21 cellular contexts compared by ENCODE assay signal in the genomic region with DNA sequence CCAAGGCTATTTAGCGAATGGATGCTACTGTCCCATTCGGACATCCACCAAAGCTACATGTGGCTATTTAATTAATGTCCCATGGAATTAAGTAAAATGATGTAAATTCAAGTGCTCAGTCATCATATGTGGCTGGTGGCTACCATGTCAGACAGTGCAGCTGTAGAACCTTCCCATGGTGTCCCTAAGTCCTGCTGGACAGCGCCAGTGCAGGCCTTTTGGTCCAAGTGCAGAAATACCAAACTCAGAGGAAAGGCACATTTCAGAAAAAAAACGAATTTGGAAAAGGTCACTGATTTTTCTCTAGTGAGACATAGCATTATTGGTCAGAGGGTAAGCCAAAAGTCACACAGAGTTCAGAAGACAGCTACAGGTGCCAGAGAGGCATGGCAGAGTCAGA. TPM values are rescaled to one million over a fixed set of nuclear protein-coding genes. Genes with fewer than 3 reads are reported as not detected.
DNase-seq lines count a peak whose midpoint lies in the region; ATAC-seq and TF ChIP-seq lines count a peak whose summit lies in the region.
"Had no signal": no experiment of that assay in that cellular context is flagged by ENCODE, and none has a peak within 500 bp of the region (broad histone marks: within the 10 kb centered on the region; RNA-seq: fewer than 3 reads in every experiment).

No MANE protein-coding gene starts in this region.

- H3F3A ChIP-seq in GM23338 (replicated peaks; ENCODE audit: low read depth) = no peaks in the 10 kb centered on the region

- WGBS in body of pancreas, 2 donors = 67 to 69% methylated on average over 4 of the region's 4 CpGs

- H3K79me2 ChIP-seq in GM23338 (replicated peaks; ENCODE audit: insufficient read depth) = no peaks in the 10 kb centered on the region

- H3K4me1 ChIP-seq in GM23338 (ENCODE audit: insufficient read depth) = no peaks in the 10 kb centered on the region
- H3K4me1 ChIP-seq in body of pancreas = peaks cover 90% of the 10 kb centered on the region
- H3K4me1 ChIP-seq: HAP-1 had no signal

- no peak overlapping the region for H3K4me2 ChIP-seq in GM23338

- no peak for TF ChIP-seq CTCF in GM23338 (conservative IDR thresholded peaks at IDR 0.05; ENCODE audit: low read depth in 2 of 2)
- no peak for TF ChIP-seq CTCF in body of pancreas (IDR thresholded peaks at IDR 0.05)
- no peak for TF ChIP-seq CTCF in GM13977 (IDR thresholded peaks at IDR 0.05; ENCODE audit: extremely low read depth, insufficient read depth, missing control alignments)

- no peak overlapping the region for H3K4me3 Mint-ChIP-seq in GM23338
- H3K4me3 Mint-ChIP-seq in activated T-cell treated with anti-CD3 and anti-CD28 coated beads, Interleukin-2, amount 50 U/mL, for 72 hours = no peak overlapping the region
- H3K4me3 Mint-ChIP-seq: CD4-positive, alpha-beta memory T cell had no signal

- no peaks in the 10 kb centered on the region for H3K9me3 Mint-ChIP-seq in GM23338
- H3K9me3 Mint-ChIP-seq in activated T-cell treated with anti-CD3 and anti-CD28 coated beads, Interleukin-2, amount 50 U/mL, for 72 hours = no peaks in the 10 kb centered on the region
- no peaks in the 10 kb centered on the region for H3K9me3 Mint-ChIP-seq in activated naive CD4-positive, alpha-beta T cell treated with anti-CD3 and anti-CD28 coated beads, Interleukin-2, amount 50 U/mL, for 72 hours
- H3K9me3 Mint-ChIP-seq: CD4-positive, alpha-beta memory T cell had no signal

- H3K4me3 ChIP-seq in GM23338 (no peak overlapping the region), body of pancreas (no peak overlapping the region)
- H3K4me3 ChIP-seq: HAP-1 had no signal

- H3K4me1 Mint-ChIP-seq in GM23338 = peaks cover 10% of the 10 kb centered on the region
- no peaks in the 10 kb centered on the region for H3K4me1 Mint-ChIP-seq in activated T-cell treated with anti-CD3 and anti-CD28 coated beads, Interleukin-2, amount 50 U/mL, for 72 hours (ENCODE audit: low read depth)
- H3K4me1 Mint-ChIP-seq: CD4-positive, alpha-beta memory T cell had no signal

- H3K36me3 Mint-ChIP-seq in GM23338 (ENCODE audit: low read depth) = no peaks in the 10 kb centered on the region; the same call in 2 of the 3 replicates
- H3K36me3 Mint-ChIP-seq in activated T-cell treated with anti-CD3 and anti-CD28 coated beads, Interleukin-2, amount 50 U/mL, for 72 hours (ENCODE audit: insufficient read depth in 2 of 2) = no peaks in the 10 kb centered on the region
- no peaks in the 10 kb centered on the region for H3K36me3 Mint-ChIP-seq in activated naive CD4-positive, alpha-beta T cell treated with anti-CD3 and anti-CD28 coated beads, Interleukin-2, amount 50 U/mL, for 72 hours
- H3K36me3 Mint-ChIP-seq: CD4-positive, alpha-beta memory T cell had no signal

- H3K36me3 ChIP-seq in GM23338 (ENCODE audit: insufficient read depth) = no peaks in the 10 kb centered on the region
- peaks cover 7 to 31% of the 10 kb centered on the region in 2 donors for H3K36me3 ChIP-seq in body of pancreas (replicated peaks in 1 of 2; ENCODE audit: insufficient read depth in 1 of 2, low read depth in 2 of 2)
- H3K36me3 ChIP-seq: HAP-1 had no signal

- TF ChIP-seq POLR2A in body of pancreas (IDR thresholded peaks at IDR 0.05) = no peak

- intact Hi-C loops in body of pancreas (cut with DNase I) (no loop called here), posterior vena cava (cut with DNase I) (no loop called here)

- H3K27me3 Mint-ChIP-seq in GM23338 (ENCODE audit: insufficient read depth, low read depth, poor library complexity) = peaks cover 2% of the 10 kb centered on the region
- H3K27me3 Mint-ChIP-seq in activated T-cell treated with anti-CD3 and anti-CD28 coated beads, Interleukin-2, amount 50 U/mL, for 72 hours (ENCODE audit: low read depth) = no peaks in the 10 kb centered on the region

- in situ Hi-C loops in GM13977 (cut with MboI; ENCODE audit: low pct_unique_long_range_greater_than_20kb, low sequenced_read_pairs, unreplicated experiment) = no loop called here

- ATAC-seq in GM23338 (no peak), body of pancreas (no peak)
- no peak for ATAC-seq in activated T-cell treated with anti-CD3 and anti-CD28 coated beads, Interleukin-2, amount 50 U/mL, for 72 hours (replicated peaks in 1 of 2)
- no peak for ATAC-seq in activated naive CD4-positive, alpha-beta T cell treated with anti-CD3 and anti-CD28 coated beads, Interleukin-2, amount 50 U/mL, for 72 hours

- H3K27me3 ChIP-seq in GM23338 (ENCODE audit: insufficient read depth) (no peaks in the 10 kb centered on the region), body of pancreas (no peaks in the 10 kb centered on the region)

- TF ChIP-seq RAD21 in Ishikawa (IDR thresholded peaks at IDR 0.05; ENCODE audit: low read depth) = no peak

- no peaks in the 10 kb centered on the region for H3K9me2 ChIP-seq in GM23338 (ENCODE audit: insufficient read depth)

- H3K9me3 ChIP-seq in body of pancreas = no peaks in the 10 kb centered on the region
- H3K9me3 ChIP-seq: HAP-1 had no signal

- no peak for TF ChIP-seq EP300 in Ishikawa (IDR thresholded peaks at IDR 0.05; ENCODE audit: borderline replicate concordance)

- H3K27ac ChIP-seq in GM23338 (ENCODE audit: low read depth) (no peak overlapping the region), body of pancreas (peak overlapping the region; percentile 77 to 91 (median 83))

- no peak overlapping the region for H2AFZ ChIP-seq in GM23338

- no peaks in the 10 kb centered on the region; the same call in 1 of the 2 replicates for H4K20me1 ChIP-seq in GM23338 (replicated peaks; ENCODE audit: insufficient read depth)

- H3K27ac Mint-ChIP-seq in GM23338 = no peak overlapping the region
- no peak overlapping the region for H3K27ac Mint-ChIP-seq in activated T-cell treated with anti-CD3 and anti-CD28 coated beads, Interleukin-2, amount 50 U/mL, for 72 hours
- H3K27ac Mint-ChIP-seq in activated naive CD4-positive, alpha-beta T cell treated with anti-CD3 and anti-CD28 coated beads, Interleukin-2, amount 50 U/mL, for 72 hours = no peak overlapping the region
- H3K27ac Mint-ChIP-seq: CD4-positive, alpha-beta memory T cell had no signal

- DNase-seq in GM23338 (ENCODE audit: low spot score) (no peak), body of pancreas (no peak), posterior vena cava (ENCODE audit: low spot score) (peak; percentile 17), GM13977 (ENCODE audit: low spot score) (no peak), RKO (ENCODE audit: low spot score) (no peak)
- DNase-seq in activated T-cell treated with anti-CD3 and anti-CD28 coated beads, Interleukin-2, amount 50 U/mL, for 72 hours = no peak
- no peak for DNase-seq in activated naive CD4-positive, alpha-beta T cell treated with anti-CD3 and anti-CD28 coated beads, Interleukin-2, amount 50 U/mL, for 72 hours (ENCODE audit: low spot score in 2 of 2)
- DNase-seq: C1 segment of cervical spinal cord; Calu3; CD4-positive, alpha-beta memory T cell; COR-L47; DMS53; DMS79 treated with DMSO at 0.1 percent for 48 hours; GF-D8; GOT3 had no signal

TF ChIP-seq in GM23338, 12 proteins besides CTCF, POLR2A, EP300 and RAD21 (continues in another document):
- TF ChIP-seq, protein P1, sequence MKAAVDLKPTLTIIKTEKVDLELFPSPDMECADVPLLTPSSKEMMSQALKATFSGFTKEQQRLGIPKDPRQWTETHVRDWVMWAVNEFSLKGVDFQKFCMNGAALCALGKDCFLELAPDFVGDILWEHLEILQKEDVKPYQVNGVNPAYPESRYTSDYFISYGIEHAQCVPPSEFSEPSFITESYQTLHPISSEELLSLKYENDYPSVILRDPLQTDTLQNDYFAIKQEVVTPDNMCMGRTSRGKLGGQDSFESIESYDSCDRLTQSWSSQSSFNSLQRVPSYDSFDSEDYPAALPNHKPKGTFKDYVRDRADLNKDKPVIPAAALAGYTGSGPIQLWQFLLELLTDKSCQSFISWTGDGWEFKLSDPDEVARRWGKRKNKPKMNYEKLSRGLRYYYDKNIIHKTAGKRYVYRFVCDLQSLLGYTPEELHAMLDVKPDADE (IDR thresholded peaks at IDR 0.05) = no peak

TF ChIP-seq in Ishikawa, 13 proteins besides CTCF, POLR2A, EP300 and RAD21:
- TF ChIP-seq ZBTB7A (IDR thresholded peaks at IDR 0.05; ENCODE audit: low read depth) (no peak), CREB1 (IDR thresholded peaks at IDR 0.05; ENCODE audit: low read depth) (no peak), REST (IDR thresholded peaks at IDR 0.05; ENCODE audit: low read depth) (peak; percentile 69), TCF12 (IDR thresholded peaks at IDR 0.05; ENCODE audit: low read depth) (no peak)

RNA-seq across cellular contexts. Expression of gene TMPRSS2, which starts 17.6 kb away (rescaled TPM):
- 4.9 and 7.1 TPM in 2 replicates for total RNA-seq in GM23338 (2014; rRNA removed; shearing (Covaris generic))
- 1.6 and 2.3 TPM in 2 replicates for polyA plus RNA-seq in GM23338 (2016; fragmentation: Nextera tagmentation; extraction: Ambion mirVana)
- total RNA-seq in body of pancreas (10 to 100 TPM; 45.7 to 60.3 TPM), posterior vena cava (under 1 TPM in 1 of 2 donors, not detected in 1; 0.14 TPM)
- total RNA-seq in activated T-cell treated with anti-CD3 and anti-CD28 coated beads, Interleukin-2, amount 50 U/mL, for 72 hours = not detected
- total RNA-seq in activated naive CD4-positive, alpha-beta T cell treated with anti-CD3 and anti-CD28 coated beads, Interleukin-2, amount 50 U/mL, for 72 hours = not detected
- total RNA-seq: A172; A673; CD4-positive, alpha-beta memory T cell; G401 had no signal
- polyA plus RNA-seq: BJ; CD4-positive, alpha-beta memory T cell had no signal
